ENCODE assay signal across 11 cellular contexts in the genomic region with DNA sequence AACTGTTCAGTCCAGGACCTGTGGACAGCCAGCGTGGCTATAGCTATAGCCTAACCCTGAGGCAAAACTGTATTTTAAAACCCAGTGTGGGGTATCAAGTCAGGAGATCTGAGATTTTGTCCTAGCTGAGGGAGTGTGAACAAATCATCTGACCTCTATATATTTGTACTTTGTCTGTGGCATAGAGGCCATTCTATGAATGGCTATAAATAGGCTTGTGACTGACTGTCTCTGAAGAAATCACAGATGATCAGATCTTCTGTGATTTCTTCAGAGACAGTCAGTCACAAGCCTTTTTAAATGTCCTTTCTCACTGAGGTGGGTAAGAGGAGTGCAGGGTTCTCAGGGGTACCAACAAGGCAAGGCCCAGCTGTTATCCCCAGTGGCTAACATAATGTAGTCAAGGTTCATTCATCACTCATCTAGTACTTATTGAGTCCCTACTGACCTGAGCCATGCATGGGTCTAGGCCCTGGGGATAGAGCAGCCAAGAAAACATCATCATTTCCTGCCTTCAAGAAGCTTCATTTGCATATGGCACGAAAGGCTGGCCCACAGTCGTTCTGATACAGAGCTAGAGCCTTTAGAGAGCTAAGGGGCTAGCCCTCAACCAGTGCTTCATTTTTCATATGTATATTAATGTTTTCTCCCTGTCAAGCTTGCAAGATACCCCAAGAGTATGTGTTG. TPM values are rescaled to one million over a fixed set of nuclear protein-coding genes. Genes with fewer than 3 reads are reported as not detected.
DNase-seq lines count a peak whose midpoint lies in the region; ATAC-seq and TF ChIP-seq lines count a peak whose summit lies in the region.
"Had no signal": no experiment of that assay in that cellular context is flagged by ENCODE, and none has a peak within 500 bp of the region (broad histone marks: within the 10 kb centered on the region; RNA-seq: fewer than 3 reads in every experiment).

No MANE protein-coding gene starts in this region.

- no peak overlapping the region for H3K27ac ChIP-seq in OCI-LY3 (ENCODE audit: low read length)
- H3K27ac ChIP-seq: cardiac muscle cell had no signal

- H3K27ac Mint-ChIP-seq in immature natural killer cell, result no peak overlapping the region
- H3K27ac Mint-ChIP-seq: activated CD4-positive, alpha-beta T cell treated with anti-CD3 and anti-CD28 coated beads, Interleukin-2, amount 10 ng/mL, durations not matched to agents 24 days and 14 days had no signal

- H3K36me3 Mint-ChIP-seq in immature natural killer cell, result peaks cover 0 to 3% (median 3%) of the 10 kb centered on the region in 3 donors

- H3K9ac ChIP-seq in OCI-LY3 (ENCODE audit: low read length), result no peak overlapping the region

- peak; percentile 82 for ATAC-seq in GM19372 (IDR thresholded peaks at IDR 0.05; ENCODE audit: low read depth, unreplicated experiment)
- ATAC-seq in HG02943 (IDR thresholded peaks at IDR 0.05; ENCODE audit: low read depth, unreplicated experiment), result peak; percentile 60

- DNase-seq in ELR (ENCODE audit: low read depth) (peak; percentile 54), globus pallidus (ENCODE audit: low spot score) (no peak), NCI-H2171 treated with DMSO at 0.1 percent for 48 hours (lab: John Stamatoyannopoulos, UW) (no peak), immature natural killer cell (no peak), ACHN (no peak)
- DNase-seq: activated CD4-positive, alpha-beta T cell treated with anti-CD3 and anti-CD28 coated beads, Interleukin-2, amount 10 ng/mL, durations not matched to agents 24 days and 14 days; OCI-M1 had no signal

- no peaks in the 10 kb centered on the region for H3K79me2 ChIP-seq in OCI-LY3 (ENCODE audit: low read length)

- peaks cover 45% of the 10 kb centered on the region for H3K4me1 ChIP-seq in OCI-LY3 (ENCODE audit: low read length)

- H3K9me3 Mint-ChIP-seq in immature natural killer cell, result no peaks in the 10 kb centered on the region

- H3K4me2 ChIP-seq in OCI-LY3 (ENCODE audit: low read length), result peak overlapping the region; percentile 9

- no peak for TF ChIP-seq CTCF in OCI-LY3 (IDR thresholded peaks at IDR 0.05; ENCODE audit: low read depth, low read length)

- no peaks in the 10 kb centered on the region for H4K20me1 ChIP-seq in OCI-LY3 (ENCODE audit: insufficient read depth, low read length)

- H3K27me3 Mint-ChIP-seq in immature natural killer cell (ENCODE audit: low read depth in 3 of 3), result no peaks in the 10 kb centered on the region
- H3K27me3 Mint-ChIP-seq: activated CD4-positive, alpha-beta T cell treated with anti-CD3 and anti-CD28 coated beads, Interleukin-2, amount 10 ng/mL, durations not matched to agents 24 days and 14 days had no signal

- no peak overlapping the region for H2AFZ ChIP-seq in OCI-LY3 (ENCODE audit: low read depth, low read length)

- no peak overlapping the region for H3K4me3 Mint-ChIP-seq in immature natural killer cell
- H3K4me3 Mint-ChIP-seq: activated CD4-positive, alpha-beta T cell treated with anti-CD3 and anti-CD28 coated beads, Interleukin-2, amount 10 ng/mL, durations not matched to agents 24 days and 14 days had no signal

- H3K4me1 Mint-ChIP-seq in immature natural killer cell, result no peaks in the 10 kb centered on the region

- no peak overlapping the region for H3K4me3 ChIP-seq in OCI-LY3 (ENCODE audit: low read length)
- H3K4me3 ChIP-seq: cardiac muscle cell had no signal

- in situ Hi-C loops in ACHN (cut with HindIII; ENCODE audit: low pct_ligation_motif_present, low pct_unique_long_range_greater_than_20kb, low sequenced_read_pairs), result no loop called here

- no peaks in the 10 kb centered on the region for H3K27me3 ChIP-seq in OCI-LY3 (ENCODE audit: low read depth, low read length)
- H3K27me3 ChIP-seq: cardiac muscle cell had no signal

- H3K9me3 ChIP-seq in OCI-LY3 (ENCODE audit: insufficient read depth, low read length), result no peaks in the 10 kb centered on the region

- H3K36me3 ChIP-seq in OCI-LY3 (replicated peaks; ENCODE audit: low read depth, low read length), result no peaks in the 10 kb centered on the region
- H3K36me3 ChIP-seq: cardiac muscle cell had no signal

RNA-seq across cellular contexts. Expression of gene TIPARP, which starts 53.3 kb away (rescaled TPM):
- polyA plus RNA-seq in immature natural killer cell, result 10 to 100 TPM; 21.7 to 32.6 (median 22.6) TPM
